In the genomic region with DNA sequence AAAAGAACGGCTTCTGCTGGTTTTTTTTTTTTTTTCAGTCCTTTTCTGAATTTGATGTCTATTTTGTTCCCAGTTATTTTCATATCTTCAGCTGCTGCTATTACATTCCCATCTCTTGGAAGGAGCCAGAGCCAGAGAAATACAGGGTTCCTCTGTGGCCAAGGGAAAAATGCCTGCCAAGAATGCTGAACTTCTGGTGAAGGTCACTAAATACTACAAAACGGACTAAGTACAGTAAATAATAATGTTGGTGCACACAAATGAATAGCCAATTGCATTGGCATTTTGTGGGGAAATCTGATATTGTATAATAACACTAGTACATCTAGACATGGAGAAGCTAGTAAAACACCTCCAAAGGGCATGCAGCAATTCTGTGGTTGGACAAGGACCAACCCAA, we compare ENCODE assay signal across 16 cellular contexts. TPM values are rescaled to one million over a fixed set of nuclear protein-coding genes. Genes with fewer than 3 reads are reported as not detected.
A peak's percentile ranks its signal among the peaks of the same experiment; 100 is the strongest.
DNase-seq lines count a peak whose midpoint lies in the region; ATAC-seq and TF ChIP-seq lines count a peak whose summit lies in the region.
"Had no signal": no experiment of that assay in that cellular context is flagged by ENCODE, and none has a peak within 500 bp of the region (broad histone marks: within the 10 kb centered on the region; RNA-seq: fewer than 3 reads in every experiment).

No MANE protein-coding gene starts in this region.

- H3K9me3 ChIP-seq in mesenchymal stem cell (ENCODE audit: control insufficient read depth, low read length): no peaks in the 10 kb centered on the region
- no peaks in the 10 kb centered on the region for H3K9me3 ChIP-seq in tibial artery
- H3K9me3 ChIP-seq: esophagus squamous epithelium, right lobe of liver had no signal

- CTCF ChIA-PET in activated CD8-positive, alpha-beta T cell treated with anti-CD3 and anti-CD28 coated beads for 36 hours (lab: Charles Lee): no interaction called here

- H2BK5ac ChIP-seq in mesenchymal stem cell (ENCODE audit: low read depth, low read length, poor library complexity, severe bottlenecking) (no peak overlapping the region), mesendoderm (ENCODE audit: low read length) (no peak overlapping the region)

- peaks cover 3% of the 10 kb centered on the region for H3K27me3 Mint-ChIP-seq in activated CD8-positive, alpha-beta T cell treated with anti-CD3 and anti-CD28 coated beads for 36 hours

- no peak for ATAC-seq in GM18505 (IDR thresholded peaks at IDR 0.05; ENCODE audit: unreplicated experiment)
- no peak for ATAC-seq in activated CD8-positive, alpha-beta T cell treated with anti-CD3 and anti-CD28 coated beads for 36 hours
- ATAC-seq: naive thymus-derived CD8-positive, alpha-beta T cell; right lobe of liver had no signal

- H3K4me1 Mint-ChIP-seq in activated CD8-positive, alpha-beta T cell treated with anti-CD3 and anti-CD28 coated beads for 36 hours (ENCODE audit: low read depth): no peaks in the 10 kb centered on the region
- H3K4me1 Mint-ChIP-seq: naive thymus-derived CD8-positive, alpha-beta T cell had no signal

- H3K4me3 Mint-ChIP-seq in activated CD8-positive, alpha-beta T cell treated with anti-CD3 and anti-CD28 coated beads for 36 hours: no peak overlapping the region
- H3K4me3 Mint-ChIP-seq: naive thymus-derived CD8-positive, alpha-beta T cell had no signal

- no peak for TF ChIP-seq POLR2A in GM18505 (IDR thresholded peaks at IDR 0.05; ENCODE audit: borderline replicate concordance, extremely low read depth, insufficient read depth, insufficient read length)

- H3K4me1 ChIP-seq in mesenchymal stem cell (ENCODE audit: control insufficient read depth, insufficient read depth, low read depth, low read length) (peaks cover 2% of the 10 kb centered on the region), tibial artery (peaks cover 0 to 30% (median 17%) of the 10 kb centered on the region in 4 donors), mesendoderm (ENCODE audit: control insufficient read depth, low read depth, low read length) (no peaks in the 10 kb centered on the region)
- H3K4me1 ChIP-seq: right lobe of liver had no signal

- H3K4me2 ChIP-seq in mesenchymal stem cell (ENCODE audit: low read length, poor library complexity, severe bottlenecking) (no peak overlapping the region), mesendoderm (ENCODE audit: low read length) (no peak overlapping the region)

- H3K23ac ChIP-seq in mesenchymal stem cell (ENCODE audit: low read length in 2 of 2) (no peak overlapping the region), mesendoderm (ENCODE audit: low read length) (no peak overlapping the region)

- no peak overlapping the region for H4K8ac ChIP-seq in mesenchymal stem cell (ENCODE audit: low read length)
- H4K8ac ChIP-seq in mesendoderm (ENCODE audit: low read depth, low read length): no peak overlapping the region

- peak overlapping the region; percentile 72 for H3K9ac ChIP-seq in mesenchymal stem cell (ENCODE audit: low read length)
- H3K9ac ChIP-seq in mesendoderm (ENCODE audit: low read length): no peak overlapping the region

- POLR2A ChIA-PET in activated CD8-positive, alpha-beta T cell treated with anti-CD3 and anti-CD28 coated beads for 36 hours (lab: Charles Lee): interaction anchor here (0.8 kb wide), 1 partner anchor 115 kb away, joined by 3 read pairs; no protein-coding TSS in a partner anchor

- no peak overlapping the region for H2AFZ ChIP-seq in mesenchymal stem cell (ENCODE audit: low read depth, low read length)

- H4K91ac ChIP-seq in mesenchymal stem cell (ENCODE audit: low read length): no peak overlapping the region

- TF ChIP-seq CTCF in choroid plexus epithelial cell (conservative IDR thresholded peaks at IDR 0.05; ENCODE audit: low read depth, low read length) (no peak), tibial artery (IDR thresholded peaks at IDR 0.05) (no peak)
- no peak for TF ChIP-seq CTCF in activated CD8-positive, alpha-beta T cell treated with anti-CD3 and anti-CD28 coated beads for 36 hours (IDR thresholded peaks at IDR 0.05)

- no peak overlapping the region for H2BK12ac ChIP-seq in mesenchymal stem cell (ENCODE audit: low read length in 2 of 2)

- H2AK5ac ChIP-seq in mesenchymal stem cell (ENCODE audit: low read length, severe bottlenecking) (no peak overlapping the region), mesendoderm (ENCODE audit: low read length) (no peak overlapping the region)

- H2BK120ac ChIP-seq in mesenchymal stem cell (ENCODE audit: low read depth, low read length) (no peak overlapping the region), mesendoderm (ENCODE audit: low read depth, low read length) (no peak overlapping the region)

- no peak overlapping the region for H3K4ac ChIP-seq in mesenchymal stem cell (ENCODE audit: low read depth in 1 of 2, low read length in 2 of 2)
- H3K4ac ChIP-seq in mesendoderm (ENCODE audit: low read depth, low read length): no peak overlapping the region

- no peak overlapping the region for H3K14ac ChIP-seq in mesenchymal stem cell (ENCODE audit: low read length in 2 of 2)

- H3K18ac ChIP-seq in mesenchymal stem cell (ENCODE audit: low read depth in 1 of 2, low read length in 2 of 2) (no peak overlapping the region), mesendoderm (ENCODE audit: low read length) (no peak overlapping the region)

- no peaks in the 10 kb centered on the region for H3K79me2 ChIP-seq in mesendoderm (ENCODE audit: control insufficient read depth, insufficient read depth, low read length)

- H3K36me3 ChIP-seq in mesenchymal stem cell (ENCODE audit: control insufficient read depth in 1 of 2, insufficient read depth in 2 of 2, low read depth in 1 of 2, low read length in 2 of 2) (no peaks in the 10 kb centered on the region), tibial artery (no peaks in the 10 kb centered on the region), mesendoderm (ENCODE audit: control insufficient read depth, insufficient read depth, low read length) (no peaks in the 10 kb centered on the region)
- H3K36me3 ChIP-seq: esophagus squamous epithelium, right lobe of liver had no signal

- intact Hi-C loops in tibial artery (cut with DNase I; ENCODE audit: low total_unique reads): no loop called here
- intact Hi-C loops in activated CD8-positive, alpha-beta T cell treated with anti-CD3 and anti-CD28 coated beads for 36 hours (cut with micrococcal nuclease): no loop called here

- H3K27ac ChIP-seq in mesenchymal stem cell (ENCODE audit: low read length, poor library complexity, severe bottlenecking) (no peak overlapping the region), tibial artery (peak overlapping the region; percentile 37 to 56), mesendoderm (ENCODE audit: low read depth, low read length) (no peak overlapping the region)
- H3K27ac ChIP-seq: right lobe of liver had no signal

- H3K27me3 ChIP-seq in mesenchymal stem cell (ENCODE audit: control insufficient read depth in 1 of 2, insufficient read depth in 1 of 2, low read length in 2 of 2) (no peaks in the 10 kb centered on the region), tibial artery (no peaks in the 10 kb centered on the region), mesendoderm (ENCODE audit: insufficient read depth, low read length, poor library complexity) (no peaks in the 10 kb centered on the region)
- H3K27me3 ChIP-seq: esophagus squamous epithelium, right lobe of liver had no signal

- no peak overlapping the region for H4K5ac ChIP-seq in mesendoderm (ENCODE audit: low read length)

- DNase-seq in LHCN-M2 (ENCODE audit: low read depth): peak; percentile 88
- DNase-seq in choroid plexus epithelial cell (ENCODE audit: low read depth): peak; percentile 68
- no peak for DNase-seq in mesenchymal stem cell
- DNase-seq in tibial artery: peak in 1 of 2 donors; percentile 32
- no peak for DNase-seq in NCI-H774 (lab: John Stamatoyannopoulos, UW)
- no peak for DNase-seq in mesendoderm
- no peak for DNase-seq in activated CD8-positive, alpha-beta T cell treated with anti-CD3 and anti-CD28 coated beads for 36 hours
- DNase-seq: activated gamma-delta T cell treated with Interleukin-2 at 50 U/mL for 16 hours; COR-L47; esophagus squamous epithelium; naive thymus-derived CD8-positive, alpha-beta T cell; NCI-H187; NCI-H526 treated with DMSO at 0.1 percent for 48 hours; right lobe of liver; RPMI8226 had no signal

- no peaks in the 10 kb centered on the region for H3K9me3 Mint-ChIP-seq in activated CD8-positive, alpha-beta T cell treated with anti-CD3 and anti-CD28 coated beads for 36 hours
- H3K9me3 Mint-ChIP-seq: naive thymus-derived CD8-positive, alpha-beta T cell had no signal

- H3K4me3 ChIP-seq in choroid plexus epithelial cell (ENCODE audit: low read depth, low read length) (no peak overlapping the region), mesenchymal stem cell (ENCODE audit: insufficient read depth in 1 of 2, low read depth in 1 of 2, low read length in 2 of 2) (peak overlapping the region in 1 of 2 experiments; percentile 46), tibial artery (peak overlapping the region in 1 of 2 donors; percentile 33), mesendoderm (ENCODE audit: low read length) (no peak overlapping the region)
- H3K4me3 ChIP-seq: right lobe of liver had no signal

- no peak overlapping the region for H3K56ac ChIP-seq in mesendoderm (ENCODE audit: low read length)

- H3K27ac Mint-ChIP-seq in activated CD8-positive, alpha-beta T cell treated with anti-CD3 and anti-CD28 coated beads for 36 hours: no peak overlapping the region
- H3K27ac Mint-ChIP-seq: naive thymus-derived CD8-positive, alpha-beta T cell had no signal

- H3K36me3 Mint-ChIP-seq in activated CD8-positive, alpha-beta T cell treated with anti-CD3 and anti-CD28 coated beads for 36 hours (ENCODE audit: low read depth): no peaks in the 10 kb centered on the region
- H3K36me3 Mint-ChIP-seq: naive thymus-derived CD8-positive, alpha-beta T cell had no signal

- H3K79me1 ChIP-seq in mesenchymal stem cell (replicated peaks; ENCODE audit: low read length, poor library complexity, severe bottlenecking) (no peaks in the 10 kb centered on the region), mesendoderm (ENCODE audit: low read length) (no peaks in the 10 kb centered on the region)

- no CpG with 5 or more reads among the region's 2 CpGs for WGBS in mesenchymal stem cell
- WGBS in mesendoderm (ENCODE audit: extremely low coverage, insufficient coverage, low lambda C conversion rate): no CpG with 5 or more reads among the region's 2 CpGs

- no peak overlapping the region for H2BK15ac ChIP-seq in mesenchymal stem cell (ENCODE audit: low read depth, poor library complexity, severe bottlenecking)
- no peak overlapping the region for H2BK15ac ChIP-seq in mesendoderm (replicated peaks; ENCODE audit: low read depth)

RNA-seq across cellular contexts. Expression of gene ZEB1, which starts 56.3 kb away (rescaled TPM):
- 54.1 and 83.5 TPM in 2 replicates for total RNA-seq in LHCN-M2 (2014; rRNA removed)
- polyA plus RNA-seq in LHCN-M2 (2012): 18.5 TPM
- polyA plus RNA-seq in mesenchymal stem cell (2013, experiment 1 of 2): 32.8 TPM
- polyA plus RNA-seq in mesenchymal stem cell (2013, experiment 2 of 2): 34.0 TPM
- polyA plus RNA-seq in mesendoderm (2013, experiment 1 of 2): 0.21 TPM
- polyA plus RNA-seq in mesendoderm (2013, experiment 2 of 2): 0.27 TPM
- 10 to 100 TPM; 28.4 to 29.7 TPM for total RNA-seq in activated CD8-positive, alpha-beta T cell treated with anti-CD3 and anti-CD28 coated beads for 36 hours

Comparison
In these comparisons a context has a peak if more than half of its experiments do, and no peak if none do; other contexts are left out.
1. DNase-seq: peak in LHCN-M2 (single experiment) and choroid plexus epithelial cell (single experiment); none in mesenchymal stem cell (single experiment), NCI-H774 (single experiment), mesendoderm (single experiment) and activated CD8-positive, alpha-beta T cell treated with anti-CD3 and anti-CD28 coated beads for 36 hours (single experiment).
2. H3K27ac ChIP-seq: peak in tibial artery (2 of 2); none in mesenchymal stem cell (single experiment) and mesendoderm (single experiment).